ENCODE assay signal across 8 cellular contexts in genomic region chr12:105226219-105226618, GRCh38. TPM values are rescaled to one million over a fixed set of nuclear protein-coding genes. Genes with fewer than 3 reads are reported as not detected.
DNase-seq lines count a peak whose midpoint lies in the region; ATAC-seq lines count a peak whose summit lies in the region.

No MANE protein-coding gene starts in this region.

- H3K4me3 Mint-ChIP-seq in activated CD4-positive, alpha-beta T cell treated with anti-CD3 and anti-CD28 coated beads for 36 hours: no peak overlapping the region
- H3K4me3 Mint-ChIP-seq in dendritic cell treated with granulocyte-macrophage colony-stimulating factor and Interleukin-4, amounts not matched to agents 40 ng/mL and 50 ng/mL, for 4 days: peak overlapping the region; percentile 20

- no peaks in the 10 kb centered on the region for H3K27me3 Mint-ChIP-seq in activated CD4-positive, alpha-beta T cell treated with anti-CD3 and anti-CD28 coated beads for 36 hours
- H3K27me3 Mint-ChIP-seq in dendritic cell treated with granulocyte-macrophage colony-stimulating factor and Interleukin-4, amounts not matched to agents 40 ng/mL and 50 ng/mL, for 4 days: no peaks in the 10 kb centered on the region

- CTCF ChIA-PET in activated CD4-positive, alpha-beta T cell treated with anti-CD3 and anti-CD28 coated beads for 36 hours (lab: Charles Lee): interaction anchor here (1.4 kb wide), 1 partner anchor 9 kb away, joined by 4 read pairs; the partner anchor contains the start of gene APPL2

- no peaks in the 10 kb centered on the region for H3K9me3 Mint-ChIP-seq in activated CD4-positive, alpha-beta T cell treated with anti-CD3 and anti-CD28 coated beads for 36 hours (ENCODE audit: low read depth)
- H3K9me3 Mint-ChIP-seq in dendritic cell treated with granulocyte-macrophage colony-stimulating factor and Interleukin-4, amounts not matched to agents 40 ng/mL and 50 ng/mL, for 4 days: no peaks in the 10 kb centered on the region

- peak; percentile 69 for ATAC-seq in activated CD4-positive, alpha-beta T cell treated with anti-CD3 and anti-CD28 coated beads for 36 hours

- DNase-seq in activated CD4-positive, alpha-beta T cell treated with anti-CD3 and anti-CD28 coated beads for 36 hours: peak; percentile 49
- no peak for DNase-seq in activated CD4-positive, alpha-beta T cell treated with anti-CD3 and anti-CD28 coated beads, Interleukin-2, amount 50 U/mL, for 4 hours
- DNase-seq in MV-4-11 (lab: John Stamatoyannopoulos, UW) (peak; percentile 13), mucosa of gallbladder (ENCODE audit: low spot score) (peak; percentile 86), NCI-H1694 (lab: John Stamatoyannopoulos, UW) (no peak), DMS153 treated with DMSO at 0.1 percent for 48 hours (lab: John Stamatoyannopoulos, UW; ENCODE audit: unreplicated experiment) (no peak), NOMO-1 (lab: John Stamatoyannopoulos, UW; ENCODE audit: unreplicated experiment in 2 of 2) (no peak)

- intact Hi-C loops in activated CD4-positive, alpha-beta T cell treated with anti-CD3 and anti-CD28 coated beads for 36 hours (cut with DNase I, micrococcal nuclease): loop anchor here in 1 of 2 experiments (5.0 kb wide), 1 partner anchor 156 kb away; no protein-coding TSS in a partner anchor
- intact Hi-C loops in dendritic cell treated with granulocyte-macrophage colony-stimulating factor and Interleukin-4, amounts not matched to agents 40 ng/mL and 50 ng/mL, for 4 days (cut with micrococcal nuclease): loop anchor here (1.0 to 10.0 kb wide), 2 partner anchors 8 to 159 kb away; no protein-coding TSS in a partner anchor

- H3K4me1 Mint-ChIP-seq in activated CD4-positive, alpha-beta T cell treated with anti-CD3 and anti-CD28 coated beads for 36 hours: peaks cover 61% of the 10 kb centered on the region
- H3K4me1 Mint-ChIP-seq in dendritic cell treated with granulocyte-macrophage colony-stimulating factor and Interleukin-4, amounts not matched to agents 40 ng/mL and 50 ng/mL, for 4 days (ENCODE audit: low read depth): peaks cover 90% of the 10 kb centered on the region

- H3K36me3 Mint-ChIP-seq in activated CD4-positive, alpha-beta T cell treated with anti-CD3 and anti-CD28 coated beads for 36 hours (ENCODE audit: low read depth): peaks cover 19% of the 10 kb centered on the region
- peaks cover 88% of the 10 kb centered on the region for H3K36me3 Mint-ChIP-seq in dendritic cell treated with granulocyte-macrophage colony-stimulating factor and Interleukin-4, amounts not matched to agents 40 ng/mL and 50 ng/mL, for 4 days (ENCODE audit: low read depth)

- POLR2A ChIA-PET in activated CD4-positive, alpha-beta T cell treated with anti-CD3 and anti-CD28 coated beads for 36 hours (lab: Charles Lee): no interaction called here

- no peak overlapping the region for H3K27ac Mint-ChIP-seq in activated CD4-positive, alpha-beta T cell treated with anti-CD3 and anti-CD28 coated beads for 36 hours
- H3K27ac Mint-ChIP-seq in dendritic cell treated with granulocyte-macrophage colony-stimulating factor and Interleukin-4, amounts not matched to agents 40 ng/mL and 50 ng/mL, for 4 days: peak overlapping the region; percentile 80

RNA-seq across cellular contexts. Expression of gene APPL2, which starts 9.8 kb away (rescaled TPM):
- 10 to 100 TPM; 13.9 to 17.2 TPM for total RNA-seq in activated CD4-positive, alpha-beta T cell treated with anti-CD3 and anti-CD28 coated beads for 36 hours
- 112 TPM for total RNA-seq in mucosa of gallbladder

Comparison
In these comparisons a context has a peak if more than half of its experiments do, and no peak if none do; other contexts are left out.
1. DNase-seq: peak in activated CD4-positive, alpha-beta T cell treated with anti-CD3 and anti-CD28 coated beads for 36 hours (single experiment), MV-4-11 (single experiment) and mucosa of gallbladder (single experiment); none in activated CD4-positive, alpha-beta T cell treated with anti-CD3 and anti-CD28 coated beads, Interleukin-2, amount 50 U/mL, for 4 hours (0 of 2), NCI-H1694 (single experiment), DMS153 treated with DMSO at 0.1 percent for 48 hours (single experiment) and NOMO-1 (0 of 2).